Comparison of ENCODE assay signal across 9 cellular contexts in the genomic region with DNA sequence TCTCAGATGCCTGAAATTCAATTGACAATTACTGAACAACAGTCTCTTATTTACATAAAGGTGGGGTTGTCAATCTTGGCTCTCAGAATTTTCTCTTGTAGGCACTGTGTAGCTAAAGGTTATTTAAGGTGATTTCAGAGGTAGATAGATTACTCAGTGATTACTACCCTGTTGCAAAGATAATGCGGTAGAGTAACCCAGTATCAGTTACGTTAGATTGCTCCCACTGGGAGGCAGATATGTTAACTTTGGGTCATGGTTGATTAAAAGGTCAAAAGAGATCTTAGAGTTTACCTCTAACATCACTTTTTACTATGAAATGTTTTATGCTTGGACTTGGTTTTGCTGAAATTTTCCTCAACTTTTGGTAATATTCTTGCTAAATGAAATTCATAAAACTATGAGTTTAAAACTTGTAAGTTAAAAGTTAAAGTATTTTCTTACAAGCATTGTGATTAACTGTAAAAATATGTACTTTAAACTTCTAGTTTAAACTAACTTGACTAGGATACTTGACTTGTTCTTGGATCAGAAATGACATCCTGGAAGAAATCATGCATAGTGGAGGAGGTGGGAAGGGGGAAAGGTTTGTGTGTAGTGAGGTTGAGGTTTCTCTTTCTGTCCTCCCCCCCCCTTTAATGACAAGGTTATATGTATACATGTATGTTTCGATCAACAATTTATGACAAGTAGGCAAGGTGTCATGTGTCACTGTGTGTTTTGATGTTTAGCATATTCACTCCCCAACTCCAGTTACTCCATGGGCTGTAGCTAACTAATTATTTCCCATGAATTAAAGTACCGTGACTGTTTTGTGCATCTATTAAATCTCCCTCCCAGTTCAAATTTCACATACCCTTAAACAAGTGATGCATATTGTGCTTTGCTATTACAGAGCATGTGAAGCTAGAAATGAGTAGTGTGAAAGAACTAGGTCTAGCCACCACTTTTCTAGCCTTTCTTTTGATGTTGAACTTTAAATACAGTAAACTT. TPM values are rescaled to one million over a fixed set of nuclear protein-coding genes. Genes with fewer than 3 reads are reported as not detected.
A peak's percentile ranks its signal among the peaks of the same experiment; 100 is the strongest.
DNase-seq lines count a peak whose midpoint lies in the region; ATAC-seq and TF ChIP-seq lines count a peak whose summit lies in the region.
"Had no signal": no experiment of that assay in that cellular context is flagged by ENCODE, and none has a peak within 500 bp of the region (broad histone marks: within the 10 kb centered on the region; RNA-seq: fewer than 3 reads in every experiment).

No MANE protein-coding gene starts in this region.

- TF ChIP-seq CTCF in cardiac muscle cell (IDR thresholded peaks at IDR 0.05; ENCODE audit: low read depth, low read length) (no peak), RWPE2 (IDR thresholded peaks at IDR 0.05; ENCODE audit: poor library complexity, severe bottlenecking) (no peak), upper lobe of left lung (IDR thresholded peaks at IDR 0.05) (no peak)

- H3K36me3 ChIP-seq in cardiac muscle cell (no peaks in the 10 kb centered on the region), RWPE2 (ENCODE audit: low read depth) (peaks cover 44% of the 10 kb centered on the region), iPS-15b (ENCODE audit: control insufficient read depth, insufficient read depth, low read length) (no peaks in the 10 kb centered on the region), upper lobe of left lung (no peaks in the 10 kb centered on the region)

- TF ChIP-seq POLR2A in upper lobe of left lung (IDR thresholded peaks at IDR 0.05), result no peak

- peak overlapping the region; percentile 61 for H3K4me3 ChIP-seq in cardiac muscle cell
- peak overlapping the region; percentile 87 for H3K4me3 ChIP-seq in RWPE2 (ENCODE audit: severe bottlenecking)
- H3K4me3 ChIP-seq in iPS-15b (ENCODE audit: low read depth, low read length), result peak overlapping the region; percentile 87
- H3K4me3 ChIP-seq in upper lobe of left lung, result peak overlapping the region in 3 of 4 donors; percentile 78 to 92 (median 82)

- no peak overlapping the region for H3K9ac ChIP-seq in iPS-15b (ENCODE audit: low read depth, low read length)

- no peak overlapping the region for H3K27ac ChIP-seq in cardiac muscle cell
- H3K27ac ChIP-seq in RWPE2 (ENCODE audit: poor library complexity, severe bottlenecking), result peak overlapping the region; percentile 99
- H3K27ac ChIP-seq in upper lobe of left lung, result peak overlapping the region; percentile 18 to 99 (median 60)

- H3K27me3 ChIP-seq in cardiac muscle cell (no peaks in the 10 kb centered on the region), RWPE2 (ENCODE audit: insufficient read depth, poor library complexity, severe bottlenecking) (no peaks in the 10 kb centered on the region), iPS-15b (ENCODE audit: control insufficient read depth, insufficient read depth, low read length) (no peaks in the 10 kb centered on the region), upper lobe of left lung (peaks cover 0 to 6% (median 0%) of the 10 kb centered on the region in 4 donors)

- no peak for TF ChIP-seq EP300 in upper lobe of left lung (IDR thresholded peaks at IDR 0.05)

- DNase-seq in cardiac muscle cell (ENCODE audit: low read depth in 1 of 2, low spot score in 1 of 2), result no peak
- DNase-seq in Right ventricle myocardium inferior (ENCODE audit: missing footprints), result no peak
- no peak for DNase-seq in RWPE2 (ENCODE audit: low spot score)
- no peak for DNase-seq in upper lobe of left lung
- DNase-seq in stimulated activated naive CD4-positive, alpha-beta T cell (lab: John Stamatoyannopoulos, UW), result no peak
- DNase-seq: activated CD4-positive, alpha-beta T cell treated with anti-CD3 and anti-CD28 coated beads, Interleukin-2, amount 10 ng/mL, durations not matched to agents 7 days and 5 days had no signal

- 44 to 59% methylated on average over 4 of the region's 4 CpGs for WGBS in upper lobe of left lung, 2 donors

- no peaks in the 10 kb centered on the region for H3K9me3 ChIP-seq in cardiac muscle cell (ENCODE audit: low read depth)
- H3K9me3 ChIP-seq in RWPE2 (ENCODE audit: severe bottlenecking), result no peaks in the 10 kb centered on the region
- no peaks in the 10 kb centered on the region for H3K9me3 ChIP-seq in iPS-15b (ENCODE audit: control insufficient read depth, insufficient read depth, low read length)
- no peaks in the 10 kb centered on the region for H3K9me3 ChIP-seq in upper lobe of left lung

- H3K4me1 ChIP-seq in cardiac muscle cell (ENCODE audit: low read depth), result peaks cover 11% of the 10 kb centered on the region
- peaks cover 58% of the 10 kb centered on the region for H3K4me1 ChIP-seq in RWPE2 (ENCODE audit: insufficient read depth, poor library complexity, severe bottlenecking)
- peaks cover 24% of the 10 kb centered on the region for H3K4me1 ChIP-seq in iPS-15b (ENCODE audit: control insufficient read depth, insufficient read depth, low read length)
- H3K4me1 ChIP-seq in upper lobe of left lung, result peaks cover 15 to 39% (median 30%) of the 10 kb centered on the region in 4 donors

- intact Hi-C loops in Right ventricle myocardium inferior (cut with DNase I), result loop anchor here (5.0 kb wide), 1 partner anchor 66 kb away; no protein-coding TSS in a partner anchor

- ATAC-seq in Right ventricle myocardium inferior (no peak), RWPE2 (ENCODE audit: low read depth) (peak; percentile 15), upper lobe of left lung (ENCODE audit: low FRiP score in 2 of 2) (no peak), GM18517 (IDR thresholded peaks at IDR 0.05; ENCODE audit: unreplicated experiment) (no peak), HG03108 (IDR thresholded peaks at IDR 0.05; ENCODE audit: unreplicated experiment) (no peak)

RNA-seq across cellular contexts. Expression of gene LAMC1, which starts 2.9 kb away (rescaled TPM):
- 201 and 329 TPM in 2 replicates for total RNA-seq in cardiac muscle cell
- 66.4 and 97.5 TPM in 2 replicates for polyA plus RNA-seq in cardiac muscle cell
- 100 TPM for total RNA-seq in Right ventricle myocardium inferior
- total RNA-seq in upper lobe of left lung, result 100 to 1,000 TPM in 5 of 6 donors, 10 to 100 TPM in 1; 92.0 to 232 (median 134) TPM
- total RNA-seq: activated CD4-positive, alpha-beta T cell treated with anti-CD3 and anti-CD28 coated beads, Interleukin-2, amount 10 ng/mL, durations not matched to agents 7 days and 5 days had no signal
